8 cellular contexts compared by ENCODE assay signal in genomic region chr3:5057857-5058324, GRCh38.
DNase-seq lines count a peak whose midpoint lies in the region; ATAC-seq and TF ChIP-seq lines count a peak whose summit lies in the region.

No MANE protein-coding gene starts in this region.

- H3K27ac ChIP-seq in 22Rv1 = no peak overlapping the region

- intact Hi-C loops in left colon (cut with DNase I, micrococcal nuclease) = loop anchor here in 1 of 2 donors (2.0 kb wide), 1 partner anchor 347 kb away; no protein-coding TSS in a partner anchor

- peak; percentile 62 for DNase-seq in GM13976 (ENCODE audit: low spot score)
- peak; percentile 32 for DNase-seq in NCI-H2227 treated with DMSO at 0.1 percent for 48 hours (lab: John Stamatoyannopoulos, UW)
- peak; percentile 63 for DNase-seq in activated CD4-positive, CD25-positive, alpha-beta regulatory T cell treated with anti-CD3 and anti-CD28 coated beads, Interleukin-2, amount 50 U/mL, for 72 hours
- peak; percentile 51 for DNase-seq in cerebellum (ENCODE audit: low spot score)
- DNase-seq in left colon = peak; percentile 75 to 80
- peak; percentile 78 for DNase-seq in stimulated activated CD4-positive, alpha-beta T cell treated with anti-CD3 and anti-CD28 coated beads, Interleukin-4, amount 100 ng/mL, for 24 hours

- TF ChIP-seq CTCF in 22Rv1 (IDR thresholded peaks at IDR 0.05) = peak; percentile 75
- peak; percentile 73 for TF ChIP-seq CTCF in GM13976 (IDR thresholded peaks at IDR 0.05; ENCODE audit: borderline replicate concordance, control extremely low read depth, extremely low read depth, insufficient read depth, missing control alignments)

- peak; percentile 88 for ATAC-seq in HG02870 (IDR thresholded peaks at IDR 0.05; ENCODE audit: unreplicated experiment)
- peak; percentile 98 for ATAC-seq in left colon

- in situ Hi-C loops in GM13976 (cut with MboI; ENCODE audit: low sequenced_read_pairs, unreplicated experiment) = loop anchor here (5.0 to 25.0 kb wide), 2 partner anchors 341 to 696 kb away; no protein-coding TSS in a partner anchor
